Comparison of ENCODE assay signal across 11 cellular contexts in genomic region chr3:115325539-115325938, GRCh38.
DNase-seq lines count a peak whose midpoint lies in the region; ATAC-seq, FAIRE-seq and TF ChIP-seq lines count a peak whose summit lies in the region.
"Had no signal": no experiment of that assay in that cellular context is flagged by ENCODE, and none has a peak within 500 bp of the region (broad histone marks: within the 10 kb centered on the region; RNA-seq: fewer than 3 reads in every experiment).

No MANE protein-coding gene starts in this region.

- TF ChIP-seq CTCF in keratinocyte (optimal IDR thresholded peaks at IDR 0.05 in 1 of 3, IDR thresholded peaks at IDR 0.05 in 1 of 3, conservative IDR thresholded peaks at IDR 0.05 in 1 of 3; ENCODE audit: extremely low read depth in 1 of 3, insufficient read depth in 2 of 3, low read length in 3 of 3) = no peak

- dilution Hi-C loops in keratinocyte (cut with MboI; ENCODE audit: extremely low pct_ligation_motif_present, low sequenced_read_pairs) = no loop called here

- H3K4me2 ChIP-seq in keratinocyte (ENCODE audit: control insufficient read depth, extremely low read depth, insufficient read depth, low read depth, low read length) = no peak overlapping the region

- no peak for ATAC-seq in activated CD8-positive, alpha-beta T cell treated with anti-CD3 and anti-CD28 coated beads, Interleukin-2, amount 10 ng/mL, durations not matched to agents 7 days and 5 days

- CTCF ChIA-PET in activated CD8-positive, alpha-beta T cell treated with anti-CD3 and anti-CD28 coated beads, Interleukin-2, amount 10 ng/mL, durations not matched to agents 7 days and 5 days (lab: Charles Lee) = no interaction called here

- no peak overlapping the region for H3K9ac ChIP-seq in keratinocyte (ENCODE audit: control insufficient read depth, extremely low read depth, insufficient read depth, low read length)

- no peaks in the 10 kb centered on the region for H3K4me1 ChIP-seq in keratinocyte (ENCODE audit: control insufficient read depth, extremely low read depth, insufficient read depth, low read length)

- H3K9me3 Mint-ChIP-seq in activated CD8-positive, alpha-beta T cell treated with anti-CD3 and anti-CD28 coated beads, Interleukin-2, amount 10 ng/mL, durations not matched to agents 7 days and 5 days (ENCODE audit: insufficient read depth) = no peaks in the 10 kb centered on the region

- no peak overlapping the region for H3K27ac Mint-ChIP-seq in activated CD8-positive, alpha-beta T cell treated with anti-CD3 and anti-CD28 coated beads, Interleukin-2, amount 10 ng/mL, durations not matched to agents 7 days and 5 days

- no peak overlapping the region for H2AFZ ChIP-seq in keratinocyte (ENCODE audit: control insufficient read depth, low read length)

- H3K36me3 Mint-ChIP-seq in activated CD8-positive, alpha-beta T cell treated with anti-CD3 and anti-CD28 coated beads, Interleukin-2, amount 10 ng/mL, durations not matched to agents 7 days and 5 days (ENCODE audit: low read depth) = no peaks in the 10 kb centered on the region

- no peak overlapping the region for H3K4me3 Mint-ChIP-seq in activated CD8-positive, alpha-beta T cell treated with anti-CD3 and anti-CD28 coated beads, Interleukin-2, amount 10 ng/mL, durations not matched to agents 7 days and 5 days

- H4K20me1 ChIP-seq in keratinocyte (ENCODE audit: control insufficient read depth, extremely low read depth, insufficient read depth, low read length) = no peaks in the 10 kb centered on the region

- H3K4me1 Mint-ChIP-seq in activated CD8-positive, alpha-beta T cell treated with anti-CD3 and anti-CD28 coated beads, Interleukin-2, amount 10 ng/mL, durations not matched to agents 7 days and 5 days (ENCODE audit: low read depth) = no peaks in the 10 kb centered on the region

- peak; percentile 52 for FAIRE-seq in keratinocyte (lab: Jason Lieb, UNC)
- FAIRE-seq: endometrium had no signal

- no peaks in the 10 kb centered on the region for H3K9me3 ChIP-seq in keratinocyte (ENCODE audit: control insufficient read depth, low read depth, low read length)
- H3K9me3 ChIP-seq: neutrophil had no signal

- H3K27ac ChIP-seq in keratinocyte (ENCODE audit: control insufficient read depth, insufficient read depth, low read length) = no peak overlapping the region
- H3K27ac ChIP-seq: neutrophil had no signal

- no peaks in the 10 kb centered on the region for H3K9me1 ChIP-seq in keratinocyte (ENCODE audit: control insufficient read depth, extremely low read depth, insufficient read depth, low read length)

- no peaks in the 10 kb centered on the region for H3K36me3 ChIP-seq in keratinocyte (ENCODE audit: control insufficient read depth in 2 of 2, extremely low read depth in 1 of 2, insufficient read depth in 2 of 2, low read length in 2 of 2)
- H3K36me3 ChIP-seq: neutrophil had no signal

- POLR2A ChIA-PET in activated CD8-positive, alpha-beta T cell treated with anti-CD3 and anti-CD28 coated beads, Interleukin-2, amount 10 ng/mL, durations not matched to agents 7 days and 5 days (lab: Charles Lee) = no interaction called here

- DNase-seq in Daoy (ENCODE audit: low read depth) = peak; percentile 52
- DNase-seq in HPDE6-E6E7 (ENCODE audit: extremely low spot score) = peak; percentile 10
- peak; percentile 33 for DNase-seq in activated CD8-positive, alpha-beta T cell treated with anti-CD3 and anti-CD28 coated beads, Interleukin-2, amount 10 ng/mL, durations not matched to agents 7 days and 5 days
- no peak for DNase-seq in keratinocyte (ENCODE audit: low read depth, low spot score)
- no peak for DNase-seq in activated CD8-positive, alpha-beta memory T cell treated with anti-CD3 and anti-CD28 coated beads, Interleukin-2, amount 50 U/mL, for 48 hours
- DNase-seq in amniotic stem cell (lab: John Stamatoyannopoulos, UW) = no peak
- DNase-seq in HuH-7.5 (ENCODE audit: low spot score) = no peak
- no peak for DNase-seq in G401 (ENCODE audit: low spot score)
- DNase-seq: NCI-H2107 had no signal

- H3K79me2 ChIP-seq in keratinocyte (ENCODE audit: control insufficient read depth, insufficient read depth, low read length) = no peaks in the 10 kb centered on the region

- no peaks in the 10 kb centered on the region for H3K27me3 ChIP-seq in keratinocyte (ENCODE audit: control insufficient read depth, extremely low read depth, insufficient read depth, low read length)
- H3K27me3 ChIP-seq: neutrophil had no signal

- no peak overlapping the region for H3K4me3 ChIP-seq in keratinocyte (ENCODE audit: control insufficient read depth in 2 of 3, extremely low read depth in 1 of 3, insufficient read depth in 2 of 3, low read depth in 1 of 3, low read length in 3 of 3)

- H3K27me3 Mint-ChIP-seq in activated CD8-positive, alpha-beta T cell treated with anti-CD3 and anti-CD28 coated beads, Interleukin-2, amount 10 ng/mL, durations not matched to agents 7 days and 5 days (ENCODE audit: low read depth) = no peaks in the 10 kb centered on the region

- in situ Hi-C loops in G401 (cut with HindIII; ENCODE audit: low sequenced_read_pairs) = no loop called here

Comparison
In these comparisons a context has a peak if more than half of its experiments do, and no peak if none do; other contexts are left out.
1. DNase-seq: peak in Daoy (single experiment), HPDE6-E6E7 (single experiment) and activated CD8-positive, alpha-beta T cell treated with anti-CD3 and anti-CD28 coated beads, Interleukin-2, amount 10 ng/mL, durations not matched to agents 7 days and 5 days (single experiment); none in keratinocyte (single experiment), activated CD8-positive, alpha-beta memory T cell treated with anti-CD3 and anti-CD28 coated beads, Interleukin-2, amount 50 U/mL, for 48 hours (single experiment), amniotic stem cell (single experiment), HuH-7.5 (single experiment) and G401 (single experiment).